Comparison of ENCODE assay signal across 1 cellular context in genomic region chr11:118436639-118437045, GRCh38.
TF ChIP-seq lines count a peak whose summit lies in the region.

No MANE protein-coding gene starts in this region.

TF ChIP-seq in K562, 482 proteins besides CTCF, POLR2A, EP300 and RAD21 (continued from another document):
- TF ChIP-seq CHD7 (IDR thresholded peaks at IDR 0.05; ENCODE audit: low read depth, low read length) = no peak
- peak; percentile 58 for TF ChIP-seq ZFX (CRISPR knock-in tag; IDR thresholded peaks at IDR 0.05)
- no peak for TF ChIP-seq ARNT (IDR thresholded peaks at IDR 0.05)
- no peak for TF ChIP-seq RBM14 (IDR thresholded peaks at IDR 0.05; ENCODE audit: borderline replicate concordance, insufficient read depth, low read depth, low read length)
- TF ChIP-seq, protein P1, sequence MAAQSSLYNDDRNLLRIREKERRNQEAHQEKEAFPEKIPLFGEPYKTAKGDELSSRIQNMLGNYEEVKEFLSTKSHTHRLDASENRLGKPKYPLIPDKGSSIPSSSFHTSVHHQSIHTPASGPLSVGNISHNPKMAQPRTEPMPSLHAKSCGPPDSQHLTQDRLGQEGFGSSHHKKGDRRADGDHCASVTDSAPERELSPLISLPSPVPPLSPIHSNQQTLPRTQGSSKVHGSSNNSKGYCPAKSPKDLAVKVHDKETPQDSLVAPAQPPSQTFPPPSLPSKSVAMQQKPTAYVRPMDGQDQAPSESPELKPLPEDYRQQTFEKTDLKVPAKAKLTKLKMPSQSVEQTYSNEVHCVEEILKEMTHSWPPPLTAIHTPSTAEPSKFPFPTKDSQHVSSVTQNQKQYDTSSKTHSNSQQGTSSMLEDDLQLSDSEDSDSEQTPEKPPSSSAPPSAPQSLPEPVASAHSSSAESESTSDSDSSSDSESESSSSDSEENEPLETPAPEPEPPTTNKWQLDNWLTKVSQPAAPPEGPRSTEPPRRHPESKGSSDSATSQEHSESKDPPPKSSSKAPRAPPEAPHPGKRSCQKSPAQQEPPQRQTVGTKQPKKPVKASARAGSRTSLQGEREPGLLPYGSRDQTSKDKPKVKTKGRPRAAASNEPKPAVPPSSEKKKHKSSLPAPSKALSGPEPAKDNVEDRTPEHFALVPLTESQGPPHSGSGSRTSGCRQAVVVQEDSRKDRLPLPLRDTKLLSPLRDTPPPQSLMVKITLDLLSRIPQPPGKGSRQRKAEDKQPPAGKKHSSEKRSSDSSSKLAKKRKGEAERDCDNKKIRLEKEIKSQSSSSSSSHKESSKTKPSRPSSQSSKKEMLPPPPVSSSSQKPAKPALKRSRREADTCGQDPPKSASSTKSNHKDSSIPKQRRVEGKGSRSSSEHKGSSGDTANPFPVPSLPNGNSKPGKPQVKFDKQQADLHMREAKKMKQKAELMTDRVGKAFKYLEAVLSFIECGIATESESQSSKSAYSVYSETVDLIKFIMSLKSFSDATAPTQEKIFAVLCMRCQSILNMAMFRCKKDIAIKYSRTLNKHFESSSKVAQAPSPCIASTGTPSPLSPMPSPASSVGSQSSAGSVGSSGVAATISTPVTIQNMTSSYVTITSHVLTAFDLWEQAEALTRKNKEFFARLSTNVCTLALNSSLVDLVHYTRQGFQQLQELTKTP (IDR thresholded peaks at IDR 0.05; ENCODE audit: low read depth in 1 of 2, partially characterized antibody in 2 of 2) = no peak
- TF ChIP-seq, protein P2, sequence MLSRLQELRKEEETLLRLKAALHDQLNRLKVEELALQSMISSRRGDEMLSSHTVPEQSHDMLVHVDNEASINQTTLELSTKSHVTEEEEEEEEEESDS (CRISPR knock-in tag; IDR thresholded peaks at IDR 0.05) = no peak
- TF ChIP-seq EHMT2 (IDR thresholded peaks at IDR 0.05) = no peak
- TF ChIP-seq ZNF133 (CRISPR knock-in tag; IDR thresholded peaks at IDR 0.05) = no peak
- TF ChIP-seq AFF4 (CRISPR knock-in tag; IDR thresholded peaks at IDR 0.05) = no peak
- 0 out of 2 replicates have a peak, but pooled peaks have one; percentile 2 for TF ChIP-seq EGR1 (conservative IDR thresholded peaks at IDR 0.05)
- no peak for TF ChIP-seq HBP1 (CRISPR knock-in tag; IDR thresholded peaks at IDR 0.05)
- no peak for TF ChIP-seq KAT2B (IDR thresholded peaks at IDR 0.05; ENCODE audit: low read depth, low read length)
- TF ChIP-seq ZNF780A (CRISPR knock-in tag; IDR thresholded peaks at IDR 0.05) = no peak
- TF ChIP-seq RCOR1 (IDR thresholded peaks at IDR 0.05; ENCODE audit: borderline replicate concordance in 1 of 2, low read depth in 2 of 2, low read length in 2 of 2) = no peak
- TF ChIP-seq FOXJ2 (tag; IDR thresholded peaks at IDR 0.05) = 0 out of 2 replicates have a peak, but pooled peaks have one; percentile 0
- no peak for TF ChIP-seq NR2F6 (CRISPR knock-in tag; IDR thresholded peaks at IDR 0.05)
- TF ChIP-seq CBFA2T2 (conservative IDR thresholded peaks at IDR 0.05) = no peak
- no peak for TF ChIP-seq GABPB2 (CRISPR knock-in tag; conservative IDR thresholded peaks at IDR 0.05)
- TF ChIP-seq HCFC1 (IDR thresholded peaks at IDR 0.05; ENCODE audit: low read depth, low read length) = no peak
- no peak for TF ChIP-seq VEZF1 (CRISPR knock-in tag; IDR thresholded peaks at IDR 0.05)
- TF ChIP-seq ZNF668 (CRISPR knock-in tag; IDR thresholded peaks at IDR 0.05) = no peak
- TF ChIP-seq, protein P3, sequence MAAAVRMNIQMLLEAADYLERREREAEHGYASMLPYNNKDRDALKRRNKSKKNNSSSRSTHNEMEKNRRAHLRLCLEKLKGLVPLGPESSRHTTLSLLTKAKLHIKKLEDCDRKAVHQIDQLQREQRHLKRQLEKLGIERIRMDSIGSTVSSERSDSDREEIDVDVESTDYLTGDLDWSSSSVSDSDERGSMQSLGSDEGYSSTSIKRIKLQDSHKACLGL (CRISPR knock-in tag; IDR thresholded peaks at IDR 0.05; ENCODE audit: borderline replicate concordance, poor library complexity, severe bottlenecking) = no peak
- no peak for TF ChIP-seq MEF2D (tag; conservative IDR thresholded peaks at IDR 0.05; ENCODE audit: low read depth)
- TF ChIP-seq, protein P4, sequence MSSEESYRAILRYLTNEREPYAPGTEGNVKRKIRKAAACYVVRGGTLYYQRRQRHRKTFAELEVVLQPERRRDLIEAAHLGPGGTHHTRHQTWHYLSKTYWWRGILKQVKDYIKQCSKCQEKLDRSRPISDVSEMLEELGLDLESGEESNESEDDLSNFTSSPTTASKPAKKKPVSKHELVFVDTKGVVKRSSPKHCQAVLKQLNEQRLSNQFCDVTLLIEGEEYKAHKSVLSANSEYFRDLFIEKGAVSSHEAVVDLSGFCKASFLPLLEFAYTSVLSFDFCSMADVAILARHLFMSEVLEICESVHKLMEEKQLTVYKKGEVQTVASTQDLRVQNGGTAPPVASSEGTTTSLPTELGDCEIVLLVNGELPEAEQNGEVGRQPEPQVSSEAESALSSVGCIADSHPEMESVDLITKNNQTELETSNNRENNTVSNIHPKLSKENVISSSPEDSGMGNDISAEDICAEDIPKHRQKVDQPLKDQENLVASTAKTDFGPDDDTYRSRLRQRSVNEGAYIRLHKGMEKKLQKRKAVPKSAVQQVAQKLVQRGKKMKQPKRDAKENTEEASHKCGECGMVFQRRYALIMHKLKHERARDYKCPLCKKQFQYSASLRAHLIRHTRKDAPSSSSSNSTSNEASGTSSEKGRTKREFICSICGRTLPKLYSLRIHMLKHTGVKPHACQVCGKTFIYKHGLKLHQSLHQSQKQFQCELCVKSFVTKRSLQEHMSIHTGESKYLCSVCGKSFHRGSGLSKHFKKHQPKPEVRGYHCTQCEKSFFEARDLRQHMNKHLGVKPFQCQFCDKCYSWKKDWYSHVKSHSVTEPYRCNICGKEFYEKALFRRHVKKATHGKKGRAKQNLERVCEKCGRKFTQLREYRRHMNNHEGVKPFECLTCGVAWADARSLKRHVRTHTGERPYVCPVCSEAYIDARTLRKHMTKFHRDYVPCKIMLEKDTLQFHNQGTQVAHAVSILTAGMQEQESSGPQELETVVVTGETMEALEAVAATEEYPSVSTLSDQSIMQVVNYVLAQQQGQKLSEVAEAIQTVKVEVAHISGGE (CRISPR knock-in tag; IDR thresholded peaks at IDR 0.05) = 0 out of 6 replicates have a peak, but pooled peaks of 1 of the 3 experiments have one; percentile 9
- no peak for TF ChIP-seq SREBF2 (CRISPR knock-in tag; IDR thresholded peaks at IDR 0.05)
- TF ChIP-seq NRF1 (conservative IDR thresholded peaks at IDR 0.05 in 1 of 2, IDR thresholded peaks at IDR 0.05 in 1 of 2) = peak in 1 of 2 experiments; percentile 31; a peak in 1 of 4 replicates
- no peak for TF ChIP-seq ELF1 (tag; IDR thresholded peaks at IDR 0.05)
